2 cellular contexts compared by ENCODE assay signal in genomic region chr10:75436896-75437295, GRCh38.
TF ChIP-seq lines count a peak whose summit lies in the region.

No MANE protein-coding gene starts in this region.

TF ChIP-seq in IMR-90, 13 proteins besides CTCF, POLR2A, EP300 and RAD21:
- TF ChIP-seq RCOR1 (IDR thresholded peaks at IDR 0.05; ENCODE audit: insufficient replicate concordance, low read length), result no peak
- peak; percentile 98 for TF ChIP-seq MAFK (IDR thresholded peaks at IDR 0.05; ENCODE audit: low read depth, low read length)
- no peak for TF ChIP-seq NFE2L2 (IDR thresholded peaks at IDR 0.05; ENCODE audit: low read depth, low read length)
- no peak for TF ChIP-seq ELK1 (IDR thresholded peaks at IDR 0.05; ENCODE audit: borderline replicate concordance, low read depth, low read length)
- TF ChIP-seq MXI1 (IDR thresholded peaks at IDR 0.05; ENCODE audit: borderline replicate concordance, low read depth, low read length), result no peak

TF ChIP-seq in H1, 55 proteins besides CTCF, POLR2A, EP300 and RAD21:
- TF ChIP-seq CEBPB (IDR thresholded peaks at IDR 0.05; ENCODE audit: low read depth, low read length), result no peak
- TF ChIP-seq MAFK (IDR thresholded peaks at IDR 0.05; ENCODE audit: low read depth, low read length), result peak; percentile 78; the same call in 1 of the 2 replicates
